ENCODE assay signal across 19 cellular contexts in genomic region chr14:93136009-93136408, GRCh38. TPM values are rescaled to one million over a fixed set of nuclear protein-coding genes. Genes with fewer than 3 reads are reported as not detected.
DNase-seq lines count a peak whose midpoint lies in the region; ATAC-seq, FAIRE-seq and TF ChIP-seq lines count a peak whose summit lies in the region.
"Had no signal": no experiment of that assay in that cellular context is flagged by ENCODE, and none has a peak within 500 bp of the region (broad histone marks: within the 10 kb centered on the region; RNA-seq: fewer than 3 reads in every experiment).

No MANE protein-coding gene starts in this region.

- no peak for FAIRE-seq in H54 (lab: Jason Lieb, UNC)

- H3T11ph ChIP-seq in H9 (ENCODE audit: low read length) = no peak overlapping the region

- no peak overlapping the region for H3K18ac ChIP-seq in H9 (ENCODE audit: insufficient read length, low read depth, low read length)

- no peak overlapping the region for H2BK15ac ChIP-seq in H9 (ENCODE audit: low read depth, low read length)

- H2AFZ ChIP-seq in H9 (ENCODE audit: low read length) = no peak overlapping the region

- no peak overlapping the region for H2BK120ac ChIP-seq in H9 (ENCODE audit: low read depth, low read length, poor library complexity, severe bottlenecking)

- H3K27me3 ChIP-seq in H9 (ENCODE audit: insufficient read depth, low read length) (no peaks in the 10 kb centered on the region), subcutaneous abdominal adipose tissue (ENCODE audit: control insufficient read depth in 5 of 5, insufficient read depth in 4 of 5, low read length in 5 of 5) (no peaks in the 10 kb centered on the region)

- H3K4me3 Mint-ChIP-seq in H9 (no peak overlapping the region), MCF 10A (ENCODE audit: unreplicated experiment) (no peak overlapping the region)
- H3K4me3 Mint-ChIP-seq: B cell; CD4-positive, alpha-beta T cell had no signal

- H4K91ac ChIP-seq in H9 (ENCODE audit: insufficient read length, low read depth, low read length) = no peak overlapping the region

- no peak overlapping the region for H3K4me3 ChIP-seq in subcutaneous abdominal adipose tissue (ENCODE audit: low read depth in 1 of 5, low read length in 5 of 5)

- H3K4me1 Mint-ChIP-seq in H9 = peaks cover 5 to 8% of the 10 kb centered on the region in 2 experiments
- H3K4me1 Mint-ChIP-seq in MCF 10A (ENCODE audit: insufficient read depth, unreplicated experiment) = peaks cover 22% of the 10 kb centered on the region

- no peak overlapping the region for H3K4me2 ChIP-seq in H9 (ENCODE audit: insufficient read depth, insufficient read length, low read length)

- H3K14ac ChIP-seq in H9 (ENCODE audit: insufficient read depth, low read length) = no peak overlapping the region

- intact Hi-C loops in MCF 10A (cut with micrococcal nuclease) = no loop called here

- no peak overlapping the region for H4K5ac ChIP-seq in H9 (ENCODE audit: insufficient read length, low read depth, low read length)

- no peaks in the 10 kb centered on the region for H3K79me2 ChIP-seq in H9 (ENCODE audit: insufficient read depth, low read length)

- no peaks in the 10 kb centered on the region for H3K4me1 ChIP-seq in H9 (ENCODE audit: insufficient read depth, low read length)
- peaks cover 0 to 19% (median 3%) of the 10 kb centered on the region in 5 donors for H3K4me1 ChIP-seq in subcutaneous abdominal adipose tissue (ENCODE audit: control insufficient read depth in 5 of 5, insufficient read depth in 5 of 5, low read length in 5 of 5)
- H3K4me1 ChIP-seq: Caco-2 had no signal

- TF ChIP-seq POLR2A in H54 (IDR thresholded peaks at IDR 0.05; ENCODE audit: low read depth, low read length) = no peak

- peak; percentile 37 for ATAC-seq in left lobe of liver
- ATAC-seq: SK-N-SH treated with all-trans-retinoic acid at 6 μM for 48 hours had no signal

- no peak overlapping the region for H2AK5ac ChIP-seq in H9 (ENCODE audit: insufficient read length, low read length)

- H3K56ac ChIP-seq in H9 (ENCODE audit: insufficient read length, low read depth, low read length) = no peak overlapping the region

- H3K9me3 Mint-ChIP-seq in H9 (no peaks in the 10 kb centered on the region), MCF 10A (ENCODE audit: unreplicated experiment) (no peaks in the 10 kb centered on the region)
- H3K9me3 Mint-ChIP-seq: CD4-positive, alpha-beta T cell had no signal

- H4K20me1 ChIP-seq in H9 (ENCODE audit: control insufficient read depth, insufficient read depth, insufficient read length) = no peaks in the 10 kb centered on the region

- H3K27me3 Mint-ChIP-seq in H9 (ENCODE audit: low read depth) (peaks cover 4% of the 10 kb centered on the region; the same call in 1 of the 2 replicates), MCF 10A (ENCODE audit: insufficient read depth, unreplicated experiment) (no peaks in the 10 kb centered on the region)
- H3K27me3 Mint-ChIP-seq: B cell; CD4-positive, alpha-beta T cell had no signal

- no peak overlapping the region for H2BK12ac ChIP-seq in H9 (ENCODE audit: insufficient read length, low read depth, low read length)

- H3K36me3 Mint-ChIP-seq in H9 (ENCODE audit: insufficient read depth in 1 of 3, low read depth in 3 of 3) (no peaks in the 10 kb centered on the region), MCF 10A (ENCODE audit: insufficient read depth, unreplicated experiment) (peaks cover 5% of the 10 kb centered on the region)

- TF ChIP-seq CTCF in H9 (conservative IDR thresholded peaks at IDR 0.05) = no peak
- TF ChIP-seq CTCF in MCF 10A (IDR thresholded peaks at IDR 0.05; ENCODE audit: unreplicated experiment) = no peak

- no peak overlapping the region for H3K23ac ChIP-seq in H9 (ENCODE audit: insufficient read length, low read depth, low read length)

- no peak overlapping the region for H2BK5ac ChIP-seq in H9 (ENCODE audit: insufficient read length, low read length)

- CTCF ChIA-PET in MCF 10A (lab: Yijun Ruan, JAX) = interaction anchor here (0.6 to 19.4 kb wide), 3 partner anchors 21 to 940 kb away, joined by 3 to 336 read pairs (median 4); partner anchors contain the start of gene ITPK1

- H3K9me3 ChIP-seq in H9 (ENCODE audit: control insufficient read depth, low read depth, low read length) (no peaks in the 10 kb centered on the region), subcutaneous abdominal adipose tissue (ENCODE audit: control insufficient read depth in 5 of 5, low read length in 5 of 5) (no peaks in the 10 kb centered on the region)
- H3K9me3 ChIP-seq: Caco-2 had no signal

- H3K27ac Mint-ChIP-seq in H9 (peak overlapping the region in 2 of 3 experiments; percentile 39 to 72; a peak in 1 of 7 replicates), MCF 10A (ENCODE audit: low read depth, unreplicated experiment) (peak overlapping the region; percentile 54)
- H3K27ac Mint-ChIP-seq: B cell; CD4-positive, alpha-beta T cell had no signal

- no TSS peak for BruUV-seq in MCF 10A (replicated peaks; lab: Mats Ljungman, UMichigan)

- H3K23me2 ChIP-seq in H9 (ENCODE audit: insufficient read length, low read depth, low read length, poor library complexity, severe bottlenecking) = no peaks in the 10 kb centered on the region

- no peaks in the 10 kb centered on the region for H3K79me1 ChIP-seq in H9 (ENCODE audit: insufficient read depth, low read depth, low read length, poor library complexity, severe bottlenecking)

- H3K9ac ChIP-seq in H9 (ENCODE audit: extremely low read depth, insufficient read length, low read length) (no peak overlapping the region), subcutaneous abdominal adipose tissue (ENCODE audit: low read length in 5 of 5) (no peak overlapping the region)

- POLR2A ChIA-PET in MCF 10A (lab: Yijun Ruan, JAX) = interaction anchor here (1.1 to 10.6 kb wide), 2 partner anchors 21 to 57 kb away, joined by 3 to 117 read pairs; partner anchors contain the start of gene ITPK1

- H4K8ac ChIP-seq in H9 (replicated peaks; ENCODE audit: insufficient read length, low read depth, low read length) = no peak overlapping the region

- no CpG with 5 or more reads among the region's 8 CpGs for WGBS in H9 (ENCODE audit: extremely low coverage, insufficient read length, low lambda C conversion rate)

- DNase-seq in H9 (no peak), MCF 10A (ENCODE audit: unreplicated experiment) (no peak), left lobe of liver (ENCODE audit: low spot score) (peak; percentile 67), AML-193 (lab: John Stamatoyannopoulos, UW) (no peak), SIG-M5 treated with dmso at 0.1 percent for 504 hours (lab: John Stamatoyannopoulos, UW; ENCODE audit: unreplicated experiment) (no peak), H54 (ENCODE audit: insufficient read length, low spot score) (no peak)
- DNase-seq: Caco-2; CD4-positive, alpha-beta T cell; GDM1; HCEC 1CT; NCI-H1105 treated with DMSO at 0.1 percent for 48 hours; NCI-H1694; NCI-H2081 treated with DMSO at 0.1 percent for 48 hours; NCI-H748 treated with DMSO at 0.1 percent for 48 hours; NK-92 treated with Interleukin-12 subunit alpha and Interleukin-12 subunit beta, amount 100 ng/mL, for 24 hours; SHP77 had no signal

- no peak overlapping the region for H2BK20ac ChIP-seq in H9 (ENCODE audit: low read depth, low read length, poor library complexity, severe bottlenecking)

- H3K27ac ChIP-seq in H9 (ENCODE audit: insufficient read length, low read depth, low read length) = no peak overlapping the region
- H3K27ac ChIP-seq in subcutaneous abdominal adipose tissue (ENCODE audit: low read depth, low read length) = peak overlapping the region; percentile 30

- no peaks in the 10 kb centered on the region for H3K36me3 ChIP-seq in subcutaneous abdominal adipose tissue (ENCODE audit: control insufficient read depth in 5 of 5, insufficient read depth in 5 of 5, low read length in 5 of 5)

- H3K4ac ChIP-seq in H9 (ENCODE audit: low read depth, low read length) = no peak overlapping the region

RNA-seq across cellular contexts. Expression of gene ITPK1, which starts 20.3 kb away (rescaled TPM):
- total RNA-seq in H9 (2021) (89.5 and 92.7 TPM in 2 replicates), MCF 10A (2022) (84.7 and 133 TPM in 2 replicates), left lobe of liver (61.3 TPM)

RNA-seq across cellular contexts. Expression of gene MOAP1, which starts 48.7 kb away (rescaled TPM):
- total RNA-seq in H9 (2021) = 13.6 and 14.7 TPM in 2 replicates
- 17.5 and 22.1 TPM in 2 replicates for total RNA-seq in MCF 10A (2022)
- total RNA-seq in left lobe of liver = 10.4 TPM

RNA-seq across cellular contexts. Expression of gene LYSET, which starts 49.1 kb away (rescaled TPM):
- total RNA-seq in H9 (2021) (22.3 and 26.1 TPM in 2 replicates), MCF 10A (2022) (14.3 and 15.4 TPM in 2 replicates), left lobe of liver (8.1 TPM)
